In the genomic region with DNA sequence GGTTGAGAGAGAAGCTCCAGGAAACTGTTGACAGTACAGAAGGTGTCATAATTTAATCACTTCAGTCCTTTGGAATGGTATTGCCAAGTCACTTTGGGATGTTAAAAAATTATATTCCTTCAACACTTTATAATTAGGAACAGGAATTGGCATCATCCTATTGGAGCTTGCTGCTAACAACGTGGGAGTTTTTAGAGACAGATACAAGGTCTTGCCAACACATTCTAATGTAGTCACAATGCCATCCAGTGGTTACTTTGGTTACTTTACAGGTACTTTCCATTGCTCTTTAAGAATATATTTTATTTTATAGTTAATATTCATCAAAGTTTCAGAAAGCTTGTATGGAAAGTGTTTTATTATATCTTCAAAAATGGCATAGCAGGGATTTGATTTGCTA, we compare ENCODE assay signal across 9 cellular contexts.
DNase-seq lines count a peak whose midpoint lies in the region; ATAC-seq and TF ChIP-seq lines count a peak whose summit lies in the region.
"Had no signal": no experiment of that assay in that cellular context is flagged by ENCODE, and none has a peak within 500 bp of the region (broad histone marks: within the 10 kb centered on the region; RNA-seq: fewer than 3 reads in every experiment).

No MANE protein-coding gene starts in this region.

- 5% methylated on average over 1 of the region's 1 CpG for WGBS in suprapubic skin

- H3K9me3 ChIP-seq in suprapubic skin = no peaks in the 10 kb centered on the region
- H3K9me3 ChIP-seq: SJSA1 had no signal

- H3K27me3 ChIP-seq in suprapubic skin = no peaks in the 10 kb centered on the region
- H3K27me3 ChIP-seq: SJSA1 had no signal

- no peaks in the 10 kb centered on the region for H3K4me1 ChIP-seq in suprapubic skin
- H3K4me1 ChIP-seq: SJSA1 had no signal

- ATAC-seq in GM18508 (IDR thresholded peaks at IDR 0.05; ENCODE audit: insufficient read depth, unreplicated experiment) = peak; percentile 77
- ATAC-seq in stimulated activated naive B cell treated with anti-CD40 and anti-IgM and Interleukin-4, amounts not matched to agents 10 μg/mL and 1 μg/mL and 100 μg/mL, for 72 hours (replicated peaks) = no peak

- no peaks in the 10 kb centered on the region for H3K27me3 Mint-ChIP-seq in stimulated activated naive B cell treated with anti-CD40 and anti-IgM and Interleukin-4, amounts not matched to agents 10 μg/mL and 1 μg/mL and 100 μg/mL, for 72 hours

- H3K4me3 ChIP-seq in HFF-Myc (replicated peaks; ENCODE audit: low read depth, low read length) = no peak overlapping the region
- H3K4me3 ChIP-seq in suprapubic skin = no peak overlapping the region
- H3K4me3 ChIP-seq: SJSA1 had no signal

- no peaks in the 10 kb centered on the region for H3K36me3 ChIP-seq in suprapubic skin
- H3K36me3 ChIP-seq: SJSA1 had no signal

- H3K27ac Mint-ChIP-seq in stimulated activated naive B cell treated with anti-CD40 and anti-IgM and Interleukin-4, amounts not matched to agents 10 μg/mL and 1 μg/mL and 100 μg/mL, for 72 hours = no peak overlapping the region

- H3K4me1 Mint-ChIP-seq in stimulated activated naive B cell treated with anti-CD40 and anti-IgM and Interleukin-4, amounts not matched to agents 10 μg/mL and 1 μg/mL and 100 μg/mL, for 72 hours = no peaks in the 10 kb centered on the region

- H3K27ac ChIP-seq in suprapubic skin = no peak overlapping the region
- H3K27ac ChIP-seq: SJSA1 had no signal

- H3K9me3 Mint-ChIP-seq in stimulated activated naive B cell treated with anti-CD40 and anti-IgM and Interleukin-4, amounts not matched to agents 10 μg/mL and 1 μg/mL and 100 μg/mL, for 72 hours = peaks cover 6 to 8% of the 10 kb centered on the region in 2 donors

- DNase-seq in HFF-Myc (ENCODE audit: extremely low read depth, low read depth) (peak; percentile 20), NCI-H526 treated with DMSO at 0.1 percent for 48 hours (lab: John Stamatoyannopoulos, UW) (peak; percentile 33), fibroblast of the conjunctiva (ENCODE audit: low read depth) (peak; percentile 57), NCI-H1048 (lab: John Stamatoyannopoulos, UW) (no peak), hypothalamus (lab: John Stamatoyannopoulos, UW) (no peak), suprapubic skin (ENCODE audit: low spot score in 2 of 2) (no peak)
- no peak for DNase-seq in stimulated activated naive B cell treated with anti-CD40 and anti-IgM and Interleukin-4, amounts not matched to agents 10 μg/mL and 1 μg/mL and 100 μg/mL, for 72 hours

- no peak for TF ChIP-seq EP300 in suprapubic skin (IDR thresholded peaks at IDR 0.05)

- TF ChIP-seq CTCF in HFF-Myc (IDR thresholded peaks at IDR 0.05; ENCODE audit: low read depth, low read length, missing control alignments) = no peak
- TF ChIP-seq CTCF in suprapubic skin (IDR thresholded peaks at IDR 0.05) = no peak

- H3K4me3 Mint-ChIP-seq in stimulated activated naive B cell treated with anti-CD40 and anti-IgM and Interleukin-4, amounts not matched to agents 10 μg/mL and 1 μg/mL and 100 μg/mL, for 72 hours = no peak overlapping the region

- TF ChIP-seq POLR2A in suprapubic skin (IDR thresholded peaks at IDR 0.05) = no peak

- H3K36me3 Mint-ChIP-seq in stimulated activated naive B cell treated with anti-CD40 and anti-IgM and Interleukin-4, amounts not matched to agents 10 μg/mL and 1 μg/mL and 100 μg/mL, for 72 hours = no peaks in the 10 kb centered on the region

Comparison
In these comparisons a context has a peak if more than half of its experiments do, and no peak if none do; other contexts are left out.
1. DNase-seq: peak in HFF-Myc (single experiment), NCI-H526 treated with DMSO at 0.1 percent for 48 hours (single experiment) and fibroblast of the conjunctiva (single experiment); none in NCI-H1048 (single experiment), hypothalamus (0 of 51), stimulated activated naive B cell treated with anti-CD40 and anti-IgM and Interleukin-4, amounts not matched to agents 10 μg/mL and 1 μg/mL and 100 μg/mL, for 72 hours (single experiment) and suprapubic skin (0 of 2).